ENCODE assay signal across 8 cellular contexts in the genomic region with DNA sequence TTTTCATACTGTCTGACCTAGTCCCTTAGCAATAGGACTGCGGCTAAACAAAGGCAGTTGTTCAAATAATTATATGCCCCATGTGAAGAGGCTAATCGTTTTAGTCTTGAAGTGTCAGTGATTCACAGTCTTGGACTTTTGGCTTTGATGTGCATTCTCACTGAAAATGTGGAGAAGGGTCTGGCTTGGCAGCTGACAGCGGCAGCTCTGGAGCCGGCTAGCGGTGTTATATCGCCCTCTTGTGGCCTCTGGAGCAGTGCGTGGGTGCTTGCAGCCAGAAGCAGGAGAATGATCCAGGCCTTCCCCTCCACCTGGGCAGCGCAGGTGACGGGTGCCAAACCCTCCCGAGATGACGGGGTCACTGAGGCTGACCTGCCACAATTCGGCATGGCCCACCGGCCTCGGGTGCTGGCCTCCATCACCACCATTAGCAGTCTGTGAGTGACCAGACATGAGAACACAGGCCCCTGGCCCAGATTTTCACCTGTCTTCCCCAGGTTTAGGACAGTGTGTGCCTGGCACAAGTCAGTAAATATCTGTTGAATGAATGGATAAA.
DNase-seq lines count a peak whose midpoint lies in the region; ATAC-seq, FAIRE-seq and TF ChIP-seq lines count a peak whose summit lies in the region.

No MANE protein-coding gene starts in this region.

- H3K36me3 Mint-ChIP-seq in central memory CD8-positive, alpha-beta T cell (ENCODE audit: insufficient read depth): peaks cover 1% of the 10 kb centered on the region

- intact Hi-C loops in left colon (cut with DNase I, micrococcal nuclease): loop anchor here in 1 of 2 donors (2.0 to 10.0 kb wide), 2 partner anchors 123 to 1255 kb away; no protein-coding TSS in a partner anchor

- ATAC-seq in activated CD4-positive, CD25-positive, alpha-beta regulatory T cell treated with anti-CD3 and anti-CD28 coated beads, Interleukin-2, amount 50 U/mL, for 24 hours: peak; percentile 84 to 86
- peak; percentile 62 for ATAC-seq in central memory CD8-positive, alpha-beta T cell (replicated peaks; ENCODE audit: extremely low read depth, poor library complexity, severe bottlenecking)
- ATAC-seq in left colon: peak; percentile 91
- ATAC-seq in HG03095 (IDR thresholded peaks at IDR 0.05; ENCODE audit: unreplicated experiment): no peak

- peak; percentile 96 for TF ChIP-seq CTCF in 22Rv1 (IDR thresholded peaks at IDR 0.05)

- DNase-seq in GM12891 (ENCODE audit: insufficient read length, low spot score): peak; percentile 90
- peak; percentile 43 for DNase-seq in NCI-H2107 treated with DMSO at 0.1 percent for 48 hours (lab: John Stamatoyannopoulos, UW; ENCODE audit: unreplicated experiment)
- peak; percentile 59 for DNase-seq in central memory CD8-positive, alpha-beta T cell (ENCODE audit: low spot score in 2 of 2)
- peak; percentile 54 to 79 for DNase-seq in left colon
- peak; percentile 67 to 72 for DNase-seq in stimulated activated CD4-positive, alpha-beta T cell treated with anti-CD3 and anti-CD28 coated beads, Interleukin-1b, Interleukin-23, amount 100 ng/mL, for 4 hours (ENCODE audit: low read depth in 2 of 2)

- no peak overlapping the region for H3K4me3 Mint-ChIP-seq in central memory CD8-positive, alpha-beta T cell

- no peak overlapping the region for H3K27ac Mint-ChIP-seq in central memory CD8-positive, alpha-beta T cell (ENCODE audit: low read depth)

- no peak for TF ChIP-seq POLR2A in GM12891 (IDR thresholded peaks at IDR 0.05; ENCODE audit: low read depth, low read length)

- FAIRE-seq in GM12891 (lab: Jason Lieb, UNC): peak; percentile 93

- H3K27me3 Mint-ChIP-seq in central memory CD8-positive, alpha-beta T cell: peaks cover 4% of the 10 kb centered on the region

- no peak overlapping the region for H3K27ac ChIP-seq in 22Rv1

- no peaks in the 10 kb centered on the region for H3K9me3 Mint-ChIP-seq in central memory CD8-positive, alpha-beta T cell

- no peaks in the 10 kb centered on the region for H3K4me1 Mint-ChIP-seq in central memory CD8-positive, alpha-beta T cell

TF ChIP-seq in GM12891, 5 proteins besides CTCF, POLR2A, EP300 and RAD21:
- TF ChIP-seq PAX5 (IDR thresholded peaks at IDR 0.05; ENCODE audit: insufficient read depth, low read length, severe bottlenecking) (no peak), POU2F2 (IDR thresholded peaks at IDR 0.05; ENCODE audit: low read depth, low read length) (peak; percentile 15; the same call in 1 of the 2 replicates), TAF1 (IDR thresholded peaks at IDR 0.05; ENCODE audit: low read depth, low read length) (no peak)
